ENCODE assay signal across 19 cellular contexts in genomic region chr2:172308253-172308935, GRCh38.
DNase-seq lines count a peak whose midpoint lies in the region; ATAC-seq, FAIRE-seq and TF ChIP-seq lines count a peak whose summit lies in the region.
"Had no signal": no experiment of that assay in that cellular context is flagged by ENCODE, and none has a peak within 500 bp of the region (broad histone marks: within the 10 kb centered on the region; RNA-seq: fewer than 3 reads in every experiment).

No MANE protein-coding gene starts in this region.

- POLR2A ChIA-PET in HepG2 (lab: Yijun Ruan, JAX): no interaction called here

- H4K20me1 ChIP-seq in HepG2 (ENCODE audit: insufficient read depth, low read length): no peaks in the 10 kb centered on the region

- DNase-seq in COR-L47 (lab: John Stamatoyannopoulos, UW) (peak; percentile 32), NCI-H2227 (lab: John Stamatoyannopoulos, UW; ENCODE audit: unreplicated experiment) (peak; percentile 28), mesothelial cell of epicardium (ENCODE audit: low spot score in 2 of 2, unreplicated experiment in 2 of 2) (no peak), HepG2 (ENCODE audit: low spot score) (no peak), kidney tubule cell (ENCODE audit: low spot score) (no peak)
- DNase-seq: activated B cell treated with CpG ODN at 0.5 μM for 24 hours; DND-41; glutamatergic neuron; Karpas-422; NCI-H1930; psoas muscle; RPMI8226; stimulated activated CD4-positive, alpha-beta T cell treated with anti-CD3 and anti-CD28 coated beads, Interleukin-15, amount 100 ng/mL, for 24 hours; T-cell had no signal

- H3K27ac ChIP-seq in HepG2 (ENCODE audit: extremely low read length, insufficient read depth, low read length): no peak overlapping the region
- H3K27ac ChIP-seq: psoas muscle had no signal

- H3K27me3 Mint-ChIP-seq in mesothelial cell of epicardium (ENCODE audit: low read depth): no peaks in the 10 kb centered on the region

- no peaks in the 10 kb centered on the region for H3K36me3 ChIP-seq in HepG2 (replicated peaks in 1 of 2; ENCODE audit: control insufficient read depth in 1 of 2, insufficient read depth in 2 of 2, low read length in 2 of 2)

- H3K27me3 ChIP-seq in HepG2 (ENCODE audit: control insufficient read depth in 1 of 2, insufficient read depth in 2 of 2, low read length in 2 of 2): no peaks in the 10 kb centered on the region; a peak in 1 of 5 replicates

- H3K9me3 Mint-ChIP-seq in mesothelial cell of epicardium: no peaks in the 10 kb centered on the region
- H3K9me3 Mint-ChIP-seq: activated B cell treated with CpG ODN at 0.5 μM for 24 hours, T-cell had no signal

- TF ChIP-seq CTCF in mesothelial cell of epicardium (IDR thresholded peaks at IDR 0.05; ENCODE audit: unreplicated experiment) (no peak), HepG2 (CRISPR knock-in tag; IDR thresholded peaks at IDR 0.05) (no peak)

- no peaks in the 10 kb centered on the region for H3K9me3 ChIP-seq in HepG2 (ENCODE audit: low read length)
- H3K9me3 ChIP-seq: psoas muscle had no signal

- no peak overlapping the region for H2AFZ ChIP-seq in HepG2 (ENCODE audit: low read length)

- H3K4me3 Mint-ChIP-seq in mesothelial cell of epicardium: no peak overlapping the region
- H3K4me3 Mint-ChIP-seq: activated B cell treated with CpG ODN at 0.5 μM for 24 hours, B cell, T-cell had no signal

- no peak for TF ChIP-seq EP300 in HepG2 (IDR thresholded peaks at IDR 0.05; ENCODE audit: low read depth in 2 of 2, low read length in 2 of 2)
- TF ChIP-seq EP300 in HepG2 (CRISPR knock-in tag; IDR thresholded peaks at IDR 0.05; ENCODE audit: borderline replicate concordance): no peak

- H3K9ac ChIP-seq in HepG2 (ENCODE audit: insufficient read depth, low read depth, low read length): no peak overlapping the region

- H3K27ac Mint-ChIP-seq in mesothelial cell of epicardium: peak overlapping the region; percentile 72
- H3K27ac Mint-ChIP-seq: activated B cell treated with CpG ODN at 0.5 μM for 24 hours, B cell, T-cell had no signal

- H3K79me2 ChIP-seq in HepG2 (ENCODE audit: insufficient read depth, low read length): no peaks in the 10 kb centered on the region

- TF ChIP-seq RAD21 in HepG2 (CRISPR knock-in tag; IDR thresholded peaks at IDR 0.05): no peak

- H3K4me1 Mint-ChIP-seq in mesothelial cell of epicardium: peaks cover 20% of the 10 kb centered on the region
- H3K4me1 Mint-ChIP-seq: activated B cell treated with CpG ODN at 0.5 μM for 24 hours, B cell, T-cell had no signal

- no peak overlapping the region for H3K4me2 ChIP-seq in HepG2 (ENCODE audit: low read depth, low read length)

- BruUV-seq in HepG2 (replicated peaks; lab: Mats Ljungman, UMichigan): no TSS peak

- intact Hi-C loops in HepG2 (cut with micrococcal nuclease; ENCODE audit: unreplicated experiment): no loop called here

- CTCF ChIA-PET in HepG2 (lab: Yijun Ruan, JAX; ENCODE audit: low intra/inter-chr PET ratio, low total read pairs): no interaction called here

- WGBS in HepG2 (ENCODE audit: low lambda C conversion rate): 38% methylated on average over 8 of the region's 9 CpGs

- H3K4me3 ChIP-seq in HepG2 (replicated peaks in 1 of 3; ENCODE audit: insufficient read depth in 1 of 3, low read depth in 2 of 3, low read length in 3 of 3): no peak overlapping the region
- H3K4me3 ChIP-seq: psoas muscle had no signal

- ATAC-seq in esophagus mucosa (peak; percentile 27), HepG2 (no peak; the same call in 2 of the 3 replicates), GM21825 (IDR thresholded peaks at IDR 0.05; ENCODE audit: unreplicated experiment) (no peak), HG02571 (IDR thresholded peaks at IDR 0.05; ENCODE audit: unreplicated experiment) (no peak)
- ATAC-seq: T-cell had no signal

- no peaks in the 10 kb centered on the region for H3K4me1 ChIP-seq in HepG2 (ENCODE audit: insufficient read depth, low read length)
- H3K4me1 ChIP-seq: psoas muscle had no signal

- in situ Hi-C loops in HepG2 (cut with HindIII; ENCODE audit: extremely low pct_ligation_motif_present, low pct_unique_long_range_greater_than_20kb): no loop called here

- FAIRE-seq in HepG2 (lab: Jason Lieb, UNC): no peak
- FAIRE-seq: islet of Langerhans had no signal

- no peaks in the 10 kb centered on the region for H3K36me3 Mint-ChIP-seq in mesothelial cell of epicardium
- H3K36me3 Mint-ChIP-seq: T-cell had no signal

- TF ChIP-seq POLR2A in HepG2 (IDR thresholded peaks at IDR 0.05; ENCODE audit: insufficient read depth in 1 of 2, low read depth in 2 of 2, low read length in 2 of 2): no peak

TF ChIP-seq in HepG2, 621 proteins besides CTCF, POLR2A, EP300 and RAD21:
- no peak for TF ChIP-seq ZNF850 (CRISPR knock-in tag; conservative IDR thresholded peaks at IDR 0.05)
- no peak for TF ChIP-seq ZNF530 (CRISPR knock-in tag; IDR thresholded peaks at IDR 0.05; ENCODE audit: low read depth)
- no peak for TF ChIP-seq ZNF704 (CRISPR knock-in tag; IDR thresholded peaks at IDR 0.05; ENCODE audit: borderline replicate concordance)
- TF ChIP-seq ZNF652 (CRISPR knock-in tag; IDR thresholded peaks at IDR 0.05; ENCODE audit: borderline replicate concordance, low read depth): no peak
- TF ChIP-seq GPN1 (CRISPR knock-in tag; IDR thresholded peaks at IDR 0.05; ENCODE audit: borderline replicate concordance): no peak
- TF ChIP-seq ZFX (CRISPR knock-in tag; IDR thresholded peaks at IDR 0.05; ENCODE audit: low read depth): no peak
- no peak for TF ChIP-seq SETDB1 (CRISPR knock-in tag; IDR thresholded peaks at IDR 0.05; ENCODE audit: borderline replicate concordance)
- no peak for TF ChIP-seq ZNF607 (CRISPR knock-in tag; IDR thresholded peaks at IDR 0.05; ENCODE audit: borderline replicate concordance)
- no peak for TF ChIP-seq PAF1 (CRISPR knock-in tag; IDR thresholded peaks at IDR 0.05)
- TF ChIP-seq KDM1A (CRISPR knock-in tag; IDR thresholded peaks at IDR 0.05): no peak
TF ChIP-seq in HepG2: peak in this region for 0.

Comparison
In these comparisons a context has a peak if more than half of its experiments do, and no peak if none do; other contexts are left out.
1. DNase-seq: peak in COR-L47 (single experiment) and NCI-H2227 (single experiment); none in mesothelial cell of epicardium (0 of 2), HepG2 (single experiment) and kidney tubule cell (single experiment).